ENCODE assay signal across 8 cellular contexts in genomic region chr2:151826737-151827157, GRCh38. TPM values are rescaled to one million over a fixed set of nuclear protein-coding genes. Genes with fewer than 3 reads are reported as not detected.
DNase-seq lines count a peak whose midpoint lies in the region; ATAC-seq and TF ChIP-seq lines count a peak whose summit lies in the region.

No MANE protein-coding gene starts in this region.

- H3K9me3 ChIP-seq in iPS-15b (ENCODE audit: control insufficient read depth, insufficient read depth, low read length) (no peaks in the 10 kb centered on the region), stomach smooth muscle (ENCODE audit: control insufficient read depth in 2 of 2, low read length in 2 of 2) (no peaks in the 10 kb centered on the region)

- no peak for ATAC-seq in HG02642 (IDR thresholded peaks at IDR 0.05; ENCODE audit: poor library complexity, unreplicated experiment)

- H3K36me3 ChIP-seq in iPS-15b (ENCODE audit: control insufficient read depth, insufficient read depth, low read length): no peaks in the 10 kb centered on the region
- H3K36me3 ChIP-seq in stomach smooth muscle (ENCODE audit: control insufficient read depth in 2 of 2, insufficient read depth in 2 of 2, low read length in 2 of 2): no peaks in the 10 kb centered on the region

- H3K27ac ChIP-seq in stomach smooth muscle (ENCODE audit: low read length): no peak overlapping the region

- CTCF ChIA-PET in AG04449 (lab: Yijun Ruan, JAX): interaction anchor here (0.6 to 1.7 kb wide), 4 partner anchors 8 to 45 kb away, joined by 3 to 7 read pairs (median 4); no protein-coding TSS in a partner anchor

- peaks cover 13% of the 10 kb centered on the region for H3K4me1 ChIP-seq in iPS-15b (ENCODE audit: control insufficient read depth, insufficient read depth, low read length)
- peaks cover 5% of the 10 kb centered on the region for H3K4me1 ChIP-seq in stomach smooth muscle (ENCODE audit: control insufficient read depth, insufficient read depth, low read length)

- POLR2A ChIA-PET in AG04449 (lab: Yijun Ruan, JAX): no interaction called here

- H3K9ac ChIP-seq in iPS-15b (ENCODE audit: low read depth, low read length) (no peak overlapping the region), stomach smooth muscle (ENCODE audit: low read length in 2 of 2) (peak overlapping the region; percentile 30 to 75)

- peak overlapping the region; percentile 81 for H3K4me3 ChIP-seq in AG04449 (ENCODE audit: low read depth, low read length)
- peak overlapping the region; percentile 76 for H3K4me3 ChIP-seq in WI38 (ENCODE audit: low read depth, low read length)
- H3K4me3 ChIP-seq in iPS-15b (ENCODE audit: low read depth, low read length): peak overlapping the region; percentile 90
- H3K4me3 ChIP-seq in stomach smooth muscle (ENCODE audit: low read length in 2 of 2): peak overlapping the region; percentile 90 to 94

- TF ChIP-seq CTCF in AG04449 (IDR thresholded peaks at IDR 0.05; ENCODE audit: insufficient read depth, low read length, missing control alignments) (no peak), WI38 (IDR thresholded peaks at IDR 0.05; ENCODE audit: low read depth, low read length) (no peak)

- no peaks in the 10 kb centered on the region for H3K27me3 ChIP-seq in iPS-15b (ENCODE audit: control insufficient read depth, insufficient read depth, low read length)
- H3K27me3 ChIP-seq in stomach smooth muscle (ENCODE audit: control insufficient read depth in 1 of 2, insufficient read depth in 2 of 2, low read length in 2 of 2): no peaks in the 10 kb centered on the region

- DNase-seq in AG04449 (ENCODE audit: low read depth, low spot score) (no peak), HCEC 1CT (peak; percentile 8), NCI-H446 treated with DMSO at 0.1 percent for 48 hours (lab: John Stamatoyannopoulos, UW) (no peak), SK-N-DZ (ENCODE audit: low spot score) (no peak)

RNA-seq across cellular contexts. Expression of gene ARL5A, which starts 1.5 kb away (rescaled TPM):
- 24.0 and 41.4 TPM in 2 replicates for polyA plus RNA-seq in SK-N-DZ (2014; cell fraction: cytosol; rRNA removed)
- 15.7 and 19.0 TPM in 2 replicates for polyA plus RNA-seq in SK-N-DZ (2014; cell fraction: nucleus; rRNA removed)
